10 cellular contexts compared by ENCODE assay signal in genomic region chr3:48565591-48566400, GRCh38. TPM values are rescaled to one million over a fixed set of nuclear protein-coding genes. Genes with fewer than 3 reads are reported as not detected.
DNase-seq lines count a peak whose midpoint lies in the region; ATAC-seq and TF ChIP-seq lines count a peak whose summit lies in the region.
"Had no signal": no experiment of that assay in that cellular context is flagged by ENCODE, and none has a peak within 500 bp of the region (broad histone marks: within the 10 kb centered on the region; RNA-seq: fewer than 3 reads in every experiment).

No MANE protein-coding gene starts in this region.

- WGBS in endodermal cell (ENCODE audit: insufficient coverage in 1 of 2, insufficient read length in 1 of 2), 2 experiments: 92 to 99% methylated on average over 5 to 7 of the region's 7 CpGs
- WGBS in prostate gland: 54% methylated on average over 7 of the region's 7 CpGs

- TF ChIP-seq POLR2A in breast epithelium (IDR thresholded peaks at IDR 0.05) (no peak), prostate gland (IDR thresholded peaks at IDR 0.05) (no peak)

- no peaks in the 10 kb centered on the region for H3K4me1 ChIP-seq in breast epithelium
- peaks cover 21% of the 10 kb centered on the region for H3K4me1 ChIP-seq in RWPE2 (ENCODE audit: insufficient read depth, poor library complexity, severe bottlenecking)
- H3K4me1 ChIP-seq in endodermal cell (ENCODE audit: control insufficient read depth, insufficient read depth, low read length): no peaks in the 10 kb centered on the region
- H3K4me1 ChIP-seq in prostate gland (replicated peaks): no peaks in the 10 kb centered on the region

- peak; percentile 50 for ATAC-seq in RWPE2 (ENCODE audit: low read depth)
- no peak for ATAC-seq in GM18502 (IDR thresholded peaks at IDR 0.05; ENCODE audit: poor library complexity, unreplicated experiment)

- H3K9me3 ChIP-seq in breast epithelium: no peaks in the 10 kb centered on the region
- H3K9me3 ChIP-seq in RWPE2 (ENCODE audit: severe bottlenecking): no peaks in the 10 kb centered on the region
- no peaks in the 10 kb centered on the region for H3K9me3 ChIP-seq in endodermal cell (ENCODE audit: control insufficient read depth, low read length)
- H3K9me3 ChIP-seq in prostate gland: no peaks in the 10 kb centered on the region

- CTCF ChIA-PET in MCF 10A (lab: Yijun Ruan, JAX): interaction anchor here (0.6 kb wide), 1 partner anchor 141 kb away, joined by 3 read pairs; no protein-coding TSS in a partner anchor

- DNase-seq in MCF 10A (ENCODE audit: unreplicated experiment) (peak; percentile 78), breast epithelium (ENCODE audit: low spot score in 2 of 2) (no peak), RWPE2 (ENCODE audit: low spot score) (no peak), endodermal cell (no peak), substantia nigra (lab: John Stamatoyannopoulos, UW) (peak in 1 of 49 donors; percentile 24), GM19240 (ENCODE audit: insufficient read length, low spot score) (no peak), prostate gland (ENCODE audit: low spot score) (no peak)
- DNase-seq: WERI-Rb-1 had no signal

- H3K27me3 ChIP-seq in breast epithelium (no peaks in the 10 kb centered on the region), RWPE2 (ENCODE audit: insufficient read depth, poor library complexity, severe bottlenecking) (no peaks in the 10 kb centered on the region), endodermal cell (ENCODE audit: control insufficient read depth, insufficient read depth, low read length, poor library complexity, severe bottlenecking) (no peaks in the 10 kb centered on the region), prostate gland (replicated peaks; ENCODE audit: insufficient read depth) (no peaks in the 10 kb centered on the region)

- no TSS peak for BruUV-seq in MCF 10A (replicated peaks; lab: Mats Ljungman, UMichigan)

- H3K27me3 Mint-ChIP-seq in MCF 10A (ENCODE audit: insufficient read depth, unreplicated experiment) (no peaks in the 10 kb centered on the region), endodermal cell (ENCODE audit: insufficient read depth) (no peaks in the 10 kb centered on the region)

- peaks cover 39% of the 10 kb centered on the region for H3K4me1 Mint-ChIP-seq in MCF 10A (ENCODE audit: insufficient read depth, unreplicated experiment)
- peaks cover 16% of the 10 kb centered on the region for H3K4me1 Mint-ChIP-seq in endodermal cell

- no peak overlapping the region for H3K4me3 Mint-ChIP-seq in MCF 10A (ENCODE audit: unreplicated experiment)
- H3K4me3 Mint-ChIP-seq in endodermal cell: no peak overlapping the region

- intact Hi-C loops in MCF 10A (cut with micrococcal nuclease) (no loop called here), breast epithelium (cut with DNase I; ENCODE audit: low total_unique reads) (no loop called here), prostate gland (cut with DNase I) (no loop called here)

- H3K4me3 ChIP-seq in breast epithelium (no peak overlapping the region), RWPE2 (ENCODE audit: severe bottlenecking) (no peak overlapping the region), endodermal cell (ENCODE audit: low read length) (no peak overlapping the region), prostate gland (no peak overlapping the region)

- TF ChIP-seq CTCF in MCF 10A (IDR thresholded peaks at IDR 0.05; ENCODE audit: unreplicated experiment) (no peak), breast epithelium (IDR thresholded peaks at IDR 0.05) (no peak), RWPE2 (IDR thresholded peaks at IDR 0.05; ENCODE audit: poor library complexity, severe bottlenecking) (no peak), endodermal cell (conservative IDR thresholded peaks at IDR 0.05) (no peak), prostate gland (IDR thresholded peaks at IDR 0.05) (no peak)

- no peak overlapping the region for H3K27ac ChIP-seq in breast epithelium
- peak overlapping the region; percentile 89 for H3K27ac ChIP-seq in RWPE2 (ENCODE audit: poor library complexity, severe bottlenecking)
- peak overlapping the region; percentile 16 for H3K27ac ChIP-seq in endodermal cell (ENCODE audit: low read depth, low read length)
- peak overlapping the region; percentile 35 for H3K27ac ChIP-seq in substantia nigra (ENCODE audit: low read depth, low read length, poor library complexity, severe bottlenecking)
- H3K27ac ChIP-seq in prostate gland: no peak overlapping the region
- H3K27ac ChIP-seq: KMS-11, WERI-Rb-1 had no signal

- H3K27ac Mint-ChIP-seq in MCF 10A (ENCODE audit: low read depth, unreplicated experiment) (no peak overlapping the region), endodermal cell (no peak overlapping the region)

- H3K9ac ChIP-seq in endodermal cell (ENCODE audit: extremely low read depth, low read length, poor library complexity, severe bottlenecking): no peak overlapping the region
- H3K9ac ChIP-seq: KMS-11 had no signal

- POLR2A ChIA-PET in MCF 10A (lab: Yijun Ruan, JAX): interaction anchor here (0.6 to 3.1 kb wide), 2 partner anchors 32 to 69 kb away, joined by 3 to 13 read pairs; no protein-coding TSS in a partner anchor

- H3K36me3 Mint-ChIP-seq in MCF 10A (ENCODE audit: insufficient read depth, unreplicated experiment) (peaks cover 20% of the 10 kb centered on the region), endodermal cell (ENCODE audit: low read depth) (no peaks in the 10 kb centered on the region)

- H3K36me3 ChIP-seq in breast epithelium (no peaks in the 10 kb centered on the region), RWPE2 (ENCODE audit: low read depth) (peaks cover 93% of the 10 kb centered on the region), endodermal cell (ENCODE audit: control insufficient read depth, insufficient read depth, low read length) (no peaks in the 10 kb centered on the region), prostate gland (no peaks in the 10 kb centered on the region)

- H3K9me3 Mint-ChIP-seq in MCF 10A (ENCODE audit: unreplicated experiment) (no peaks in the 10 kb centered on the region), endodermal cell (no peaks in the 10 kb centered on the region)

RNA-seq across cellular contexts. Expression of gene UCN2, which starts 2.2 kb away (rescaled TPM):
- total RNA-seq in MCF 10A (2022) (1.5 and 3.8 TPM in 2 replicates), breast epithelium (under 1 TPM in 1 of 3 donors, not detected in 2; 0.44 TPM), endodermal cell (not detected), prostate gland (1 to 10 TPM in 1 of 2 donors, under 1 TPM in 1; 0.85 to 1.6 TPM)
- polyA plus RNA-seq in endodermal cell (2013, experiment 1 of 2): 0.36 TPM
- polyA plus RNA-seq in endodermal cell (2013, experiment 2 of 2): 0.54 TPM

RNA-seq across cellular contexts. Expression of gene PFKFB4, which starts 9.2 kb away (rescaled TPM):
- total RNA-seq in MCF 10A (2022) (3.4 and 4.6 TPM in 2 replicates), breast epithelium (1 to 10 TPM; 1.8 to 6.9 (median 5.2) TPM), endodermal cell (10 to 100 TPM; 12.6 to 19.0 TPM), prostate gland (10 to 100 TPM in 1 of 2 donors, 1 to 10 TPM in 1; 9.9 to 89.0 TPM)
- polyA plus RNA-seq in endodermal cell (2013, experiment 1 of 2): 26.7 TPM
- polyA plus RNA-seq in endodermal cell (2013, experiment 2 of 2): 25.9 TPM

RNA-seq across cellular contexts. Expression of gene COL7A1, which starts 29.3 kb away (rescaled TPM):
- total RNA-seq in MCF 10A (2022): 44.2 and 60.5 TPM in 2 replicates
- 10 to 100 TPM in 2 of 3 donors, under 1 TPM in 1; 0.48 to 18.6 (median 12.5) TPM for total RNA-seq in breast epithelium
- 10 to 100 TPM; 15.7 to 16.6 TPM for total RNA-seq in endodermal cell
- polyA plus RNA-seq in endodermal cell (2013, experiment 1 of 2): 18.7 TPM
- polyA plus RNA-seq in endodermal cell (2013, experiment 2 of 2): 24.0 TPM
- total RNA-seq in prostate gland: 10 to 100 TPM; 84.8 to 92.6 TPM

RNA-seq across cellular contexts. Expression of gene UQCRC1, which starts 43.6 kb away (rescaled TPM):
- total RNA-seq in MCF 10A (2022): 383 and 413 TPM in 2 replicates
- total RNA-seq in breast epithelium: 100 to 1,000 TPM; 163 to 230 (median 180) TPM
- 100 to 1,000 TPM; 231 to 289 TPM for total RNA-seq in endodermal cell
- 272 TPM for polyA plus RNA-seq in endodermal cell (2013, experiment 1 of 2)
- 265 TPM for polyA plus RNA-seq in endodermal cell (2013, experiment 2 of 2)
- 100 to 1,000 TPM; 239 to 251 TPM for total RNA-seq in prostate gland

RNA-seq across cellular contexts. Expression of gene TMEM89, which starts 55.8 kb away (rescaled TPM):
- total RNA-seq in MCF 10A (2022): not detected in 2 replicates
- not detected for total RNA-seq in breast epithelium
- total RNA-seq in endodermal cell: under 1 TPM in 1 of 2 donors, not detected in 1; 0.57 TPM
- 0.39 TPM for polyA plus RNA-seq in endodermal cell (2013, experiment 1 of 2)
- not detected for polyA plus RNA-seq in endodermal cell (2013, experiment 2 of 2)
- 1 to 10 TPM in 1 of 2 donors, not detected in 1; 1.9 TPM for total RNA-seq in prostate gland

Comparison
In these comparisons a context has a peak if more than half of its experiments do, and no peak if none do; other contexts are left out.
1. H3K27ac ChIP-seq: peak in RWPE2 (single experiment), endodermal cell (single experiment) and substantia nigra (single experiment); none in breast epithelium (0 of 2) and prostate gland (0 of 2).